ENCODE assay signal across 15 cellular contexts in genomic region chr16:29737713-29738112, GRCh38. TPM values are rescaled to one million over a fixed set of nuclear protein-coding genes. Genes with fewer than 3 reads are reported as not detected.
A peak's percentile ranks its signal among the peaks of the same experiment; 100 is the strongest.
DNase-seq lines count a peak whose midpoint lies in the region; ATAC-seq and TF ChIP-seq lines count a peak whose summit lies in the region.
"Had no signal": no experiment of that assay in that cellular context is flagged by ENCODE, and none has a peak within 500 bp of the region (broad histone marks: within the 10 kb centered on the region; RNA-seq: fewer than 3 reads in every experiment).

No MANE protein-coding gene starts in this region.

- DNase-seq in CD4-positive, alpha-beta memory T cell, result no peak
- DNase-seq in body of pancreas (peak in 2 of 4 donors; percentile 48 to 67), superior temporal gyrus (ENCODE audit: extremely low spot score) (no peak), NCI-H526 (lab: John Stamatoyannopoulos, UW) (no peak), WERI-Rb-1 (no peak)
- DNase-seq: NCI-H2029, RPMI8226 had no signal

- no peak for TF ChIP-seq POLR2A in body of pancreas (IDR thresholded peaks at IDR 0.05)

- peaks cover 0 to 3% (median 0%) of the 10 kb centered on the region in 8 donors for H3K9me3 Mint-ChIP-seq in CD4-positive, alpha-beta memory T cell

- H3K9me3 ChIP-seq in CD4-positive, alpha-beta memory T cell (ENCODE audit: control insufficient read depth in 1 of 2, low read length in 2 of 2), result no peaks in the 10 kb centered on the region
- H3K9me3 ChIP-seq in KOPT-K1 (ENCODE audit: insufficient read depth, low read length, poor library complexity, severe bottlenecking), result no peaks in the 10 kb centered on the region
- H3K9me3 ChIP-seq in body of pancreas, result no peaks in the 10 kb centered on the region
- H3K9me3 ChIP-seq in neutrophil, result no peaks in the 10 kb centered on the region
- no peaks in the 10 kb centered on the region for H3K9me3 ChIP-seq in WERI-Rb-1 (ENCODE audit: severe bottlenecking)
- H3K9me3 ChIP-seq: ovary had no signal

- no peaks in the 10 kb centered on the region for H3K27me3 ChIP-seq in CD4-positive, alpha-beta memory T cell (ENCODE audit: insufficient read depth, low read length)
- H3K27me3 ChIP-seq in body of pancreas (no peaks in the 10 kb centered on the region), neutrophil (no peaks in the 10 kb centered on the region), WERI-Rb-1 (ENCODE audit: insufficient read depth, low read depth, severe bottlenecking) (no peaks in the 10 kb centered on the region)
- H3K27me3 ChIP-seq: ovary had no signal

- H3K36me3 Mint-ChIP-seq in CD4-positive, alpha-beta memory T cell, result peaks cover 33 to 36% of the 10 kb centered on the region in 2 donors
- H3K36me3 Mint-ChIP-seq: mesothelial cell of epicardium had no signal

- peak; percentile 71 for ATAC-seq in body of pancreas

- peak overlapping the region; percentile 90 to 100 (median 94) for H3K27ac Mint-ChIP-seq in CD4-positive, alpha-beta memory T cell
- H3K27ac Mint-ChIP-seq: mesothelial cell of epicardium had no signal

- WGBS in body of pancreas, 2 donors, result 52 to 53% methylated on average over 5 of the region's 5 CpGs

- peak overlapping the region in 7 of 8 donors; percentile 57 to 73 (median 69) for H3K4me3 Mint-ChIP-seq in CD4-positive, alpha-beta memory T cell
- H3K4me3 Mint-ChIP-seq: mesothelial cell of epicardium had no signal

- H3K36me3 ChIP-seq in CD4-positive, alpha-beta memory T cell (ENCODE audit: insufficient read depth, low read length), result peaks cover 12% of the 10 kb centered on the region
- H3K36me3 ChIP-seq in KOPT-K1 (ENCODE audit: insufficient read depth, low read length) (peaks cover 12% of the 10 kb centered on the region), body of pancreas (replicated peaks in 1 of 2; ENCODE audit: insufficient read depth in 1 of 2, low read depth in 2 of 2) (no peaks in the 10 kb centered on the region), neutrophil (peaks cover 17% of the 10 kb centered on the region), WERI-Rb-1 (no peaks in the 10 kb centered on the region)
- H3K36me3 ChIP-seq: ovary had no signal

- peak in 1 of 7 experiments; percentile 11 for TF ChIP-seq CTCF in body of pancreas (IDR thresholded peaks at IDR 0.05)
- no peak for TF ChIP-seq CTCF in neutrophil (IDR thresholded peaks at IDR 0.05)
- TF ChIP-seq CTCF in WERI-Rb-1 (IDR thresholded peaks at IDR 0.05; ENCODE audit: low read depth, low read length), result no peak

- POLR2A ChIA-PET in CD4-positive, alpha-beta memory T cell (lab: Charles Lee; ENCODE audit: partially characterized antibody), result interaction anchor here (1.6 to 5.6 kb wide), 9 partner anchors 9 to 78 kb away, joined by 8 to 84 read pairs (median 21); partner anchors contain the start of genes C16orf54, KIF22 and PAGR1

- CTCF ChIA-PET in CD4-positive, alpha-beta memory T cell (lab: Charles Lee; ENCODE audit: partially characterized antibody), result interaction anchor here (1.5 to 2.3 kb wide), 5 partner anchors 37 to 70 kb away, joined by 3 to 32 read pairs (median 19); partner anchors contain the start of gene KIF22

- peaks cover 58 to 89% (median 70%) of the 10 kb centered on the region in 4 donors for H3K4me1 Mint-ChIP-seq in CD4-positive, alpha-beta memory T cell

- no peak overlapping the region for H3K4me3 ChIP-seq in CD4-positive, alpha-beta memory T cell (ENCODE audit: low read length in 2 of 2)
- no peak overlapping the region for H3K4me3 ChIP-seq in body of pancreas
- no peak overlapping the region for H3K4me3 ChIP-seq in neutrophil (ENCODE audit: low read depth in 1 of 2, low read length in 1 of 2)
- H3K4me3 ChIP-seq in WERI-Rb-1 (ENCODE audit: low read depth, low read length), result no peak overlapping the region
- H3K4me3 ChIP-seq: ovary, smooth muscle cell had no signal

- H3K27me3 Mint-ChIP-seq in CD4-positive, alpha-beta memory T cell, result no peaks in the 10 kb centered on the region

- intact Hi-C loops in CD4-positive, alpha-beta memory T cell (cut with micrococcal nuclease), result loop anchor here (1.0 to 2.0 kb wide), 4 partner anchors 9 to 79 kb away; partner anchors contain the start of gene PAGR1
- intact Hi-C loops in body of pancreas (cut with DNase I), result no loop called here

- H3K4me1 ChIP-seq in CD4-positive, alpha-beta memory T cell (ENCODE audit: insufficient read depth, low read length), result peaks cover 73% of the 10 kb centered on the region
- H3K4me1 ChIP-seq in body of pancreas (no peaks in the 10 kb centered on the region), neutrophil (ENCODE audit: control insufficient read depth in 1 of 2, insufficient read depth in 1 of 2, low read depth in 1 of 2, low read length in 1 of 2) (peaks cover 74 to 83% of the 10 kb centered on the region in 2 experiments)

- H3K27ac ChIP-seq in CD4-positive, alpha-beta memory T cell (ENCODE audit: low read depth, low read length), result peak overlapping the region; percentile 62
- peak overlapping the region; percentile 54 for H3K27ac ChIP-seq in KOPT-K1 (ENCODE audit: low read depth, low read length, poor library complexity, severe bottlenecking)
- no peak overlapping the region for H3K27ac ChIP-seq in body of pancreas
- peak overlapping the region; percentile 72 for H3K27ac ChIP-seq in neutrophil
- no peak overlapping the region for H3K27ac ChIP-seq in WERI-Rb-1
- H3K27ac ChIP-seq: ovary had no signal

RNA-seq across cellular contexts. Expression of gene C16orf54, which starts 8.1 kb away (rescaled TPM):
- 100 to 1,000 TPM; 139 to 143 TPM for total RNA-seq in CD4-positive, alpha-beta memory T cell
- 10 to 100 TPM; 11.8 to 56.8 TPM for polyA plus RNA-seq in CD4-positive, alpha-beta memory T cell
- under 1 TPM; 0.33 to 0.52 TPM for total RNA-seq in body of pancreas
- total RNA-seq: glomerular endothelial cell, mesothelial cell of epicardium, smooth muscle cell had no signal
- polyA plus RNA-seq: keratinocyte, smooth muscle cell had no signal

RNA-seq across cellular contexts. Expression of gene ZG16, which starts 40.3 kb away (rescaled TPM):
- total RNA-seq in CD4-positive, alpha-beta memory T cell, result not detected
- not detected for polyA plus RNA-seq in CD4-positive, alpha-beta memory T cell
- under 1 TPM; 0.26 to 0.99 TPM for total RNA-seq in body of pancreas
- total RNA-seq: glomerular endothelial cell; smooth muscle cell; T-helper 2 cell treated with Interferon-gamma antibody and Interleukin-4, amounts not matched to agents 100 ng/mL and 5 ng/mL, for 36 hours had no signal
- polyA plus RNA-seq: keratinocyte, ovary, smooth muscle cell had no signal

RNA-seq across cellular contexts. Expression of gene KIF22, which starts 52.8 kb away (rescaled TPM):
- 10 to 100 TPM; 89.4 to 98.6 TPM for total RNA-seq in CD4-positive, alpha-beta memory T cell
- polyA plus RNA-seq in CD4-positive, alpha-beta memory T cell, result 10 to 100 TPM; 35.7 to 54.2 TPM
- 10 to 100 TPM in 1 of 2 donors, 1 to 10 TPM in 1; 8.9 to 13.7 TPM for total RNA-seq in body of pancreas

RNA-seq across cellular contexts. Expression of gene QPRT, which starts 58.7 kb away (rescaled TPM):
- total RNA-seq in CD4-positive, alpha-beta memory T cell, result 1 to 10 TPM in 1 of 2 experiments, under 1 TPM in 1; 0.99 to 1.1 TPM
- under 1 TPM; 0.53 to 0.69 TPM for polyA plus RNA-seq in CD4-positive, alpha-beta memory T cell
- 10 to 100 TPM; 28.0 to 30.3 TPM for total RNA-seq in body of pancreas

Comparison
In these comparisons a context has a peak if more than half of its experiments do, and no peak if none do; other contexts are left out.
1. H3K27ac ChIP-seq: peak in CD4-positive, alpha-beta memory T cell (single experiment), KOPT-K1 (single experiment) and neutrophil (single experiment); none in body of pancreas (0 of 4) and WERI-Rb-1 (single experiment).
2. RNA of gene C16orf54, which starts 8.1 kb away (total RNA-seq): 139 to 143 TPM in CD4-positive, alpha-beta memory T cell; 0.33 to 0.52 TPM in body of pancreas; every median in the first group is over 10 times any median in the second.
3. RNA of gene KIF22, which starts 52.8 kb away (total RNA-seq): 89.4 to 98.6 TPM in CD4-positive, alpha-beta memory T cell; 8.9 to 13.7 TPM in body of pancreas; every median in the first group is over 4 times any median in the second.